8 cellular contexts compared by ENCODE assay signal in the genomic region with DNA sequence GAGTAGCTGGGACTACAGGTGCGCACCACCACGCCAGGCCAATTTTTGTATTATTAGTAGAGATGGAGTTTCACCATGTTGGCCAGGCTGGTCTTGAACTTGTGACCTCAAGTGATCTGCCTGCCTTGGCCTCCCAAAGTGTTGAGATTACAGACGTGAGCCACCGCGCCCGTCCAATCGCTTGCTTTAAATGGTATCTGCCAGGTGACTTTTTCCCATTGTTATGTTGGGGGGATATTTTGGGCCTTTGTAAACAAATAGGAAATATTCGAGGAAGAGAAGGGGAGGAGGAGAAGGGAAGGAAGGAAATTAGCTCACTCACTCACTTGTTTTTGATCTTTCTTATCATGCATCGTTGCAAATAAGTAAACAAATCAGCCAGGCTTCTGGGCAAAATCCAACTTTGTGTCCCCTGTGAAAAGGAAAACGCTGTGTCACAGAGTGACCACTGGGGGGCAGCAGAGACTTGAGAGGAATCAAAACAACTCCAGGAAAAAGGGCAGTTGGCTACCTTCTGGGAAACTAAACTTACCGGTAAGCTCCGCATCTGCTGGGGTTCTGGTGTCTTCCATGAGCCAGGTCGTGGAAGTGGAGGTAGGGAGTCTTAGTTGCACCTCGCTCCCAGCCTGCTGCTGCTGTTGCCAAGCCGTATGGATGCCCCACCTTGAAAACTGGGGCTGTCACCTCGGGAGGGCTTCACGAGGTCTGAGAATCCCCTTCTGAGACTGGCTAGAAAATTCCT. TPM values are rescaled to one million over a fixed set of nuclear protein-coding genes. Genes with fewer than 3 reads are reported as not detected.
DNase-seq lines count a peak whose midpoint lies in the region; ATAC-seq and TF ChIP-seq lines count a peak whose summit lies in the region.

No MANE protein-coding gene starts in this region.

- H3K27ac Mint-ChIP-seq in activated naive CD8-positive, alpha-beta T cell treated with anti-CD3 and anti-CD28 coated beads for 36 hours = peak overlapping the region; percentile 60
- peak overlapping the region; percentile 57 for H3K27ac Mint-ChIP-seq in progenitor cell of endocrine pancreas

- no peak for ATAC-seq in GM18870 (IDR thresholded peaks at IDR 0.05; ENCODE audit: unreplicated experiment)

- peak; percentile 81 for DNase-seq in ELF-1 (ENCODE audit: low read depth, low spot score)
- peak; percentile 72 for DNase-seq in NCI-H1092 (lab: John Stamatoyannopoulos, UW)
- peak; percentile 63 for DNase-seq in SKM-1 (lab: John Stamatoyannopoulos, UW; ENCODE audit: unreplicated experiment)
- peak; percentile 57 for DNase-seq in activated naive CD8-positive, alpha-beta T cell treated with anti-CD3 and anti-CD28 coated beads for 36 hours
- peak; percentile 85 to 86 for DNase-seq in cardiac muscle cell (ENCODE audit: low read depth in 1 of 2, low spot score in 1 of 2)
- peak; percentile 77 for DNase-seq in progenitor cell of endocrine pancreas (ENCODE audit: low spot score, unreplicated experiment)
- DNase-seq in transverse colon = peak; percentile 88

- H3K4me3 ChIP-seq in cardiac muscle cell (no peak overlapping the region), transverse colon (peak overlapping the region in 3 of 4 donors; percentile 9 to 32 (median 18))

- H3K27me3 ChIP-seq in cardiac muscle cell (no peaks in the 10 kb centered on the region), transverse colon (no peaks in the 10 kb centered on the region)

- no peaks in the 10 kb centered on the region for H3K4me1 ChIP-seq in cardiac muscle cell (ENCODE audit: low read depth)
- peaks cover 0 to 11% (median 6%) of the 10 kb centered on the region in 4 donors for H3K4me1 ChIP-seq in transverse colon

- no peaks in the 10 kb centered on the region for H3K36me3 ChIP-seq in cardiac muscle cell
- H3K36me3 ChIP-seq in transverse colon = no peaks in the 10 kb centered on the region

- intact Hi-C loops in transverse colon (cut with DNase I; ENCODE audit: low total_unique reads) = no loop called here

- H3K4me1 Mint-ChIP-seq in activated naive CD8-positive, alpha-beta T cell treated with anti-CD3 and anti-CD28 coated beads for 36 hours = peaks cover 23% of the 10 kb centered on the region
- peaks cover 20% of the 10 kb centered on the region for H3K4me1 Mint-ChIP-seq in progenitor cell of endocrine pancreas (ENCODE audit: low read depth)

- H3K9me3 ChIP-seq in cardiac muscle cell (ENCODE audit: low read depth) (no peaks in the 10 kb centered on the region), transverse colon (no peaks in the 10 kb centered on the region)

- H3K36me3 Mint-ChIP-seq in activated naive CD8-positive, alpha-beta T cell treated with anti-CD3 and anti-CD28 coated beads for 36 hours = no peaks in the 10 kb centered on the region
- peaks cover 1% of the 10 kb centered on the region for H3K36me3 Mint-ChIP-seq in progenitor cell of endocrine pancreas (ENCODE audit: insufficient read depth)

- peak; percentile 91 for TF ChIP-seq CTCF in cardiac muscle cell (IDR thresholded peaks at IDR 0.05; ENCODE audit: low read depth, low read length)
- peak; percentile 93 for TF ChIP-seq CTCF in progenitor cell of endocrine pancreas (IDR thresholded peaks at IDR 0.05; ENCODE audit: unreplicated experiment)
- peak; percentile 92 to 98 (median 92) for TF ChIP-seq CTCF in transverse colon (IDR thresholded peaks at IDR 0.05)

- no peak for TF ChIP-seq EP300 in transverse colon (IDR thresholded peaks at IDR 0.05; ENCODE audit: low read depth)

- H3K27ac ChIP-seq in cardiac muscle cell (no peak overlapping the region), transverse colon (peak overlapping the region in 1 of 4 donors; percentile 10)

- no peaks in the 10 kb centered on the region for H3K9me3 Mint-ChIP-seq in activated naive CD8-positive, alpha-beta T cell treated with anti-CD3 and anti-CD28 coated beads for 36 hours
- H3K9me3 Mint-ChIP-seq in progenitor cell of endocrine pancreas (ENCODE audit: low read depth) = no peaks in the 10 kb centered on the region

- H3K27me3 Mint-ChIP-seq in activated naive CD8-positive, alpha-beta T cell treated with anti-CD3 and anti-CD28 coated beads for 36 hours = peaks cover 4% of the 10 kb centered on the region
- H3K27me3 Mint-ChIP-seq in progenitor cell of endocrine pancreas = no peaks in the 10 kb centered on the region

- in situ Hi-C loops in transverse colon (cut with MboI; ENCODE audit: low pct_ligation_motif_present in 1 of 4, low pct_unique_long_range_greater_than_20kb in 1 of 4, low sequenced_read_pairs in 3 of 4) = no loop called here

- peak overlapping the region; percentile 64 for H3K4me3 Mint-ChIP-seq in activated naive CD8-positive, alpha-beta T cell treated with anti-CD3 and anti-CD28 coated beads for 36 hours
- H3K4me3 Mint-ChIP-seq in progenitor cell of endocrine pancreas (ENCODE audit: low read depth) = no peak overlapping the region

- TF ChIP-seq POLR2A in transverse colon (IDR thresholded peaks at IDR 0.05) = no peak

- WGBS in transverse colon (ENCODE audit: low coverage in 1 of 2), 2 donors = 0 to 25% methylated on average over 2 to 17 of the region's 17 CpGs

RNA-seq across cellular contexts. Expression of gene RANBP3, which starts 9.3 kb away (rescaled TPM):
- total RNA-seq in activated naive CD8-positive, alpha-beta T cell treated with anti-CD3 and anti-CD28 coated beads for 36 hours = 100 to 1,000 TPM in 1 of 2 experiments, 10 to 100 TPM in 1; 94.0 to 109 TPM
- total RNA-seq in cardiac muscle cell (102 and 108 TPM in 2 replicates), progenitor cell of endocrine pancreas (99.9 and 106 TPM in 2 replicates), transverse colon (100 to 1,000 TPM in 1 of 4 donors, 10 to 100 TPM in 3; 58.9 to 175 (median 65.0) TPM)
- polyA plus RNA-seq in cardiac muscle cell = 17.7 and 18.3 TPM in 2 replicates
